ENCODE assay signal across 27 cellular contexts in the genomic region with DNA sequence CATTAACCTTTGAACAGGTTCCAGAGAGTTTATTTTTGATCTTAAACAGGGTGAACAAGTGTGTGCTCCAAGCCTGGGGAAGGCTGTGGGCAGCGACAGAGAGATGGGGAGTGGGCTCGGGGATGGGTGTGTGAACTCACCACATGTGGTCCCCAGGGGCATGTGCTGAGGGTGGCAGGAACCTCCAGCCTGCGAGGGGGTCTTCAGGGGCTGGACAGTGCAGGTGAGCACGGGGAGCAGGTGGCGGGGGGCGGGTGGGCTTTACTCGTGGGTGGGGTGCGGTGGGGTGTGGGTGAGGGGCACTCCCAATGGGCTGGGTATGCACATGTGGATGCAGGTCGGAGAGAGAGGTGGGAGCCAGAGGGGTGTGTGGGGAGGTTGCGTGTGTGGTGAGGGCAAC.
"Had no signal": no experiment of that assay in that cellular context is flagged by ENCODE, and none has a peak within 500 bp of the region (broad histone marks: within the 10 kb centered on the region; RNA-seq: fewer than 3 reads in every experiment).

No MANE protein-coding gene starts in this region.

- H3K4me3 ChIP-seq: stomach, suprapubic skin, testis, thoracic aorta, thyroid gland, tibial artery, tibial nerve, transverse colon, upper lobe of left lung, upper lobe of right lung, uterus, vagina had no signal

- H3K27ac Mint-ChIP-seq: stimulated activated effector memory CD8-positive, alpha-beta T cell treated with anti-CD3 and anti-CD28 coated beads, Interleukin-12 subunit alpha, Interleukin-12 subunit beta, amount 100 ng/mL, for 72 hours; stimulated activated memory B cell treated with anti-CD40 and anti-IgM and Interleukin-4, amounts not matched to agents 10 μg/mL and 1 μg/mL and 100 μg/mL, for 72 hours; stimulated activated naive B cell treated with anti-CD40 and anti-IgM and Interleukin-4, amounts not matched to agents 10 μg/mL and 1 μg/mL and 100 μg/mL, for 72 hours; stimulated activated naive CD8-positive, alpha-beta T cell treated with anti-CD3 and anti-CD28 coated beads, Interleukin-15, Interleukin-2, amounts not matched to agents 100 ng/mL and 50 ng/mL, for 24 hours; type B pancreatic cell had no signal

- H3K9me3 Mint-ChIP-seq: stimulated activated effector memory CD8-positive, alpha-beta T cell treated with anti-CD3 and anti-CD28 coated beads, Interleukin-12 subunit alpha, Interleukin-12 subunit beta, amount 100 ng/mL, for 72 hours; stimulated activated naive B cell treated with anti-CD40 and anti-IgM and Interleukin-4, amounts not matched to agents 10 μg/mL and 1 μg/mL and 100 μg/mL, for 72 hours; stimulated activated naive CD8-positive, alpha-beta T cell treated with anti-CD3 and anti-CD28 coated beads, Interleukin-15, Interleukin-2, amounts not matched to agents 100 ng/mL and 50 ng/mL, for 24 hours; type B pancreatic cell had no signal

- H3K36me3 ChIP-seq: stomach, suprapubic skin, thoracic aorta, thyroid gland, tibial artery, tibial nerve, transverse colon, upper lobe of left lung, upper lobe of right lung, uterus, vagina had no signal

- DNase-seq: stimulated activated CD4-positive, alpha-beta T cell treated with anti-CD3 and anti-CD28 coated beads, Interleukin-2, amount 100 ng/mL, for 24 hours; stimulated activated CD4-positive, alpha-beta T cell treated with anti-CD3 and anti-CD28 coated beads, Interleukin-2, amount 100 ng/mL, for 48 hours; stimulated activated CD4-positive, alpha-beta T cell treated with anti-CD3 and anti-CD28 coated beads, Interleukin-4, amount 100 ng/mL, for 1 hour; stimulated activated CD4-positive, alpha-beta T cell treated with anti-CD3 and anti-CD28 coated beads, Interleukin-4, amount 100 ng/mL, for 24 hours; stimulated activated CD4-positive, alpha-beta T cell treated with anti-CD3 and anti-CD28 coated beads, Interleukin-4, amount 100 ng/mL, for 4 hours; stimulated activated CD8-positive, alpha-beta memory T cell treated with anti-CD3 and anti-CD28 coated beads, Interleukin-4, amount 100 ng/mL, for 48 hours; stimulated activated naive B cell treated with anti-CD40 and anti-IgM and Interleukin-4, amounts not matched to agents 10 μg/mL and 1 μg/mL and 100 μg/mL, for 72 hours; stimulated activated naive CD4-positive, alpha-beta T cell; stimulated activated naive CD4-positive, alpha-beta T cell treated with Interleukin-2 at 50 U/mL for 16 hours; stomach; substantia nigra; testis; thyroid gland; tibial artery; transverse colon; trophoblast cell; upper lobe of left lung; upper lobe of right lung; uterus had no signal

- H3K4me3 Mint-ChIP-seq: stimulated activated effector memory CD8-positive, alpha-beta T cell treated with anti-CD3 and anti-CD28 coated beads, Interleukin-12 subunit alpha, Interleukin-12 subunit beta, amount 100 ng/mL, for 72 hours; stimulated activated memory B cell treated with anti-CD40 and anti-IgM and Interleukin-4, amounts not matched to agents 10 μg/mL and 1 μg/mL and 100 μg/mL, for 72 hours; stimulated activated naive B cell treated with anti-CD40 and anti-IgM and Interleukin-4, amounts not matched to agents 10 μg/mL and 1 μg/mL and 100 μg/mL, for 72 hours; stimulated activated naive CD8-positive, alpha-beta T cell treated with anti-CD3 and anti-CD28 coated beads, Interleukin-15, Interleukin-2, amounts not matched to agents 100 ng/mL and 50 ng/mL, for 24 hours; type B pancreatic cell had no signal

- H3K27ac ChIP-seq: stomach, suprapubic skin, testis, thoracic aorta, thyroid gland, tibial artery, tibial nerve, transverse colon, upper lobe of left lung, upper lobe of right lung, uterus, vagina had no signal

- H3K36me3 Mint-ChIP-seq: stimulated activated effector memory CD8-positive, alpha-beta T cell treated with anti-CD3 and anti-CD28 coated beads, Interleukin-12 subunit alpha, Interleukin-12 subunit beta, amount 100 ng/mL, for 72 hours; stimulated activated memory B cell treated with anti-CD40 and anti-IgM and Interleukin-4, amounts not matched to agents 10 μg/mL and 1 μg/mL and 100 μg/mL, for 72 hours; stimulated activated naive B cell treated with anti-CD40 and anti-IgM and Interleukin-4, amounts not matched to agents 10 μg/mL and 1 μg/mL and 100 μg/mL, for 72 hours; type B pancreatic cell had no signal

- ATAC-seq: stimulated activated effector memory CD8-positive, alpha-beta T cell treated with anti-CD3 and anti-CD28 coated beads, Interleukin-12 subunit alpha, Interleukin-12 subunit beta, amount 100 ng/mL, for 72 hours; stimulated activated memory B cell treated with anti-CD40 and anti-IgM and Interleukin-4, amounts not matched to agents 10 μg/mL and 1 μg/mL and 100 μg/mL, for 72 hours; stimulated activated naive B cell treated with anti-CD40 and anti-IgM and Interleukin-4, amounts not matched to agents 10 μg/mL and 1 μg/mL and 100 μg/mL, for 72 hours; upper lobe of right lung had no signal

- H3K4me1 ChIP-seq: stomach, suprapubic skin, testis, thyroid gland, tibial nerve, transverse colon, upper lobe of left lung, upper lobe of right lung, uterus, vagina had no signal

- H3K4me1 Mint-ChIP-seq: stimulated activated effector memory CD8-positive, alpha-beta T cell treated with anti-CD3 and anti-CD28 coated beads, Interleukin-12 subunit alpha, Interleukin-12 subunit beta, amount 100 ng/mL, for 72 hours; stimulated activated memory B cell treated with anti-CD40 and anti-IgM and Interleukin-4, amounts not matched to agents 10 μg/mL and 1 μg/mL and 100 μg/mL, for 72 hours; stimulated activated naive B cell treated with anti-CD40 and anti-IgM and Interleukin-4, amounts not matched to agents 10 μg/mL and 1 μg/mL and 100 μg/mL, for 72 hours had no signal

- H3K27me3 ChIP-seq: testis, thyroid gland, tibial artery, tibial nerve, upper lobe of left lung, uterus, vagina had no signal

- H3K9me3 ChIP-seq: stomach, suprapubic skin, testis, thoracic aorta, thyroid gland, tibial artery, tibial nerve, transverse colon, upper lobe of left lung, upper lobe of right lung, uterus, vagina had no signal
